In the genomic region with DNA sequence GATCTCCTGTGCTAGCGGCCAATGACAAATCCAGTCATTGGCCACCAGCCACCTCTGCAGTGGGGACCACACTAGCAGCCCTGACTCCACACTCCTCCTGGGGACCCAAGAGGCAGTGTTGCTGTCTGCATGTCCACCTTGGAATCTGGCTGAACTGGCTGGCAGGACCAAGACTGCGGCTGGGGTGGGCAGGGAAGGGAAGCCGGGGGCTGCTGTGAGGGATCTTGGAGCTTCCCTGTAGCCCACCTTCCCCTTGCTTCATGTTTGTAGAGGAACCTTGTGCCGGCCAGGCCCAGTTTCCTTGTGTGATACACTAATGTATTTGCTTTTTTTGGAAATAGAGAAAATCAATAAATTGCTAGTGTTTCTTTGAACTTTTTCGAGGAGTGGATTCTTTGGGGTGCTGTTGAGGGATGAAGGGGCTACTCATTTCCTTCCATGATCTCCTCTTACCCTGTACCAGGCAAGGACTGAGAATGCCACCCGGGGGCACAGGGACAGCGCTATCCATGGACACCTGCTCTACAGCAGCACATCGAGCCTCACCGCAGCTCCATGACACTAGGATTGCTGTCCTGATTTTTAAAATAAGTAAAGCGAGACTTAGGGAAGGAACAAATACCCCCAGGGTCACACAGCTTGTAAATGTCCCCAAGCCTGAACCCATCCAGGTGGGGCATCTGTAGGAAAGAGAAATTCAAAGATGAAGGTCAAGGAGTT, we compare ENCODE assay signal across 16 cellular contexts. TPM values are rescaled to one million over a fixed set of nuclear protein-coding genes. Genes with fewer than 3 reads are reported as not detected.
DNase-seq lines count a peak whose midpoint lies in the region; FAIRE-seq and TF ChIP-seq lines count a peak whose summit lies in the region.
"Had no signal": no experiment of that assay in that cellular context is flagged by ENCODE, and none has a peak within 500 bp of the region (broad histone marks: within the 10 kb centered on the region; RNA-seq: fewer than 3 reads in every experiment).

No MANE protein-coding gene starts in this region.

- H3K9me3 ChIP-seq in right atrium auricular region, result no peaks in the 10 kb centered on the region
- H3K9me3 ChIP-seq in kidney (ENCODE audit: control insufficient read depth in 1 of 2, low read length in 2 of 2), result no peaks in the 10 kb centered on the region
- H3K9me3 ChIP-seq in spleen, result no peaks in the 10 kb centered on the region
- H3K9me3 ChIP-seq: BLaER1 treated with 17β-estradiol and CSF1 and Interleukin-3, amounts not matched to agents 10 nM and 100 nM had no signal

- H3K36me3 ChIP-seq in right atrium auricular region, result no peaks in the 10 kb centered on the region
- no peaks in the 10 kb centered on the region for H3K36me3 ChIP-seq in kidney (ENCODE audit: control insufficient read depth in 1 of 2, insufficient read depth in 2 of 2, low read length in 2 of 2)
- no peaks in the 10 kb centered on the region for H3K36me3 ChIP-seq in spleen
- H3K36me3 ChIP-seq: BLaER1 treated with 17β-estradiol and CSF1 and Interleukin-3, amounts not matched to agents 10 nM and 100 nM had no signal

- H3K4me1 ChIP-seq in right atrium auricular region, result peaks cover 0 to 51% of the 10 kb centered on the region in 2 donors
- no peaks in the 10 kb centered on the region for H3K4me1 ChIP-seq in kidney (ENCODE audit: control insufficient read depth in 1 of 2, insufficient read depth in 1 of 2, low read depth in 1 of 2, low read length in 2 of 2)
- H3K4me1 ChIP-seq in spleen, result no peaks in the 10 kb centered on the region

- intact Hi-C loops in cardiac septum (cut with DNase I), result no loop called here
- intact Hi-C loops in kidney (cut with DNase I), result no loop called here
- intact Hi-C loops in spleen (cut with DNase I; ENCODE audit: low total_unique reads), result no loop called here

- FAIRE-seq in kidney (lab: Jason Lieb, UNC), result no peak
- no peak for FAIRE-seq in urothelium cell line (lab: Jason Lieb, UNC)

- peak; percentile 69 for DNase-seq in cardiac septum (ENCODE audit: low spot score)
- DNase-seq in right atrium auricular region (ENCODE audit: low spot score), result no peak
- DNase-seq in kidney, result peak; percentile 63
- peak; percentile 53 for DNase-seq in spleen
- DNase-seq in urothelium cell line (ENCODE audit: low spot score), result no peak
- no peak for DNase-seq in superior temporal gyrus (ENCODE audit: extremely low spot score)
- no peak for DNase-seq in T-helper 9 cell
- DNase-seq: 8988T; ACHN; Calu3; CD4-positive, alpha-beta T cell; DMS 273 treated with DMSO at 0.1 percent for 48 hours; H7 had no signal

- no peak overlapping the region for H3K27ac ChIP-seq in right atrium auricular region
- H3K27ac ChIP-seq in kidney (ENCODE audit: low read depth in 2 of 2, low read length in 2 of 2), result no peak overlapping the region
- H3K27ac ChIP-seq in spleen, result no peak overlapping the region
- H3K27ac ChIP-seq: BLaER1 treated with 17β-estradiol and CSF1 and Interleukin-3, amounts not matched to agents 10 nM and 100 nM had no signal

- H3K4me3 ChIP-seq in right atrium auricular region, result no peak overlapping the region
- H3K4me3 ChIP-seq in kidney (ENCODE audit: low read length in 2 of 2), result no peak overlapping the region
- no peak overlapping the region for H3K4me3 ChIP-seq in spleen
- H3K4me3 ChIP-seq: BLaER1 treated with 17β-estradiol and CSF1 and Interleukin-3, amounts not matched to agents 10 nM and 100 nM; GM23338 had no signal

- H3K9ac ChIP-seq in kidney (ENCODE audit: low read length in 2 of 2), result no peak overlapping the region
- H3K9ac ChIP-seq: BLaER1 treated with 17β-estradiol and CSF1 and Interleukin-3, amounts not matched to agents 10 nM and 100 nM had no signal

- no peaks in the 10 kb centered on the region for H3K27me3 ChIP-seq in right atrium auricular region
- peaks cover 0 to 6% (median 0%) of the 10 kb centered on the region in 7 donors for H3K27me3 ChIP-seq in spleen (replicated peaks in 1 of 7)
- H3K27me3 ChIP-seq: BLaER1 treated with 17β-estradiol and CSF1 and Interleukin-3, amounts not matched to agents 10 nM and 100 nM had no signal

- no peak for TF ChIP-seq POLR2A in spleen (IDR thresholded peaks at IDR 0.05)

- TF ChIP-seq CTCF in right atrium auricular region (IDR thresholded peaks at IDR 0.05), result no peak
- TF ChIP-seq CTCF in kidney (IDR thresholded peaks at IDR 0.05; ENCODE audit: borderline replicate concordance, extremely low read depth, insufficient read depth), result no peak
- no peak for TF ChIP-seq CTCF in spleen (IDR thresholded peaks at IDR 0.05 in 8 of 11, conservative IDR thresholded peaks at IDR 0.05 in 3 of 11)

- 91 to 97% (median 93%) methylated on average over 9 to 10 of the region's 10 CpGs for WGBS in spleen, 5 donors

RNA-seq across cellular contexts. Expression of a gene that starts 44.7 kb away (rescaled TPM):
- total RNA-seq in cardiac septum, result 8,017 TPM
- total RNA-seq in right atrium auricular region, result over 10,000 TPM in 1 of 2 donors, 1,000 to 10,000 TPM in 1; 4,112 to 12,321 TPM
- 2.1 TPM for total RNA-seq in kidney
- polyA plus RNA-seq in kidney (ENCODE audit: insufficient read depth, low read depth, low replicate concordance), result 117 TPM
- total RNA-seq in spleen, result under 1 TPM in 2 of 7 donors, not detected in 5; 0.41 to 0.55 TPM
- 1 to 10 TPM; 1.2 to 3.8 (median 3.8) TPM for polyA plus RNA-seq in spleen
- total RNA-seq: CD4-positive, alpha-beta T cell; Daoy had no signal

RNA-seq across cellular contexts. Expression of a gene that starts 49.5 kb away (rescaled TPM):
- total RNA-seq in cardiac septum, result 0.16 TPM
- total RNA-seq in right atrium auricular region, result 1 to 10 TPM in 1 of 2 donors, not detected in 1; 2.3 TPM
- total RNA-seq in kidney, result 0.63 TPM
- polyA plus RNA-seq in kidney (ENCODE audit: insufficient read depth, low read depth, low replicate concordance), result 0.47 TPM
- not detected for total RNA-seq in spleen
- polyA plus RNA-seq in spleen, result under 1 TPM; 0.04 to 0.10 (median 0.06) TPM
- total RNA-seq: CD4-positive, alpha-beta T cell; H7 had no signal

Comparison
In these comparisons a context has a peak if more than half of its experiments do, and no peak if none do; other contexts are left out.
1. DNase-seq: peak in cardiac septum (single experiment), kidney (single experiment) and spleen (single experiment); none in right atrium auricular region (single experiment), urothelium cell line (single experiment), superior temporal gyrus (single experiment) and T-helper 9 cell (single experiment).
2. RNA of a gene that starts 44.7 kb away (total RNA-seq): 4,112 to 12,321 TPM in right atrium auricular region and 8,017 TPM in cardiac septum (single experiment); 2.1 TPM in kidney (single experiment) and 0.41 to 0.55 TPM in spleen; every median in the first group is over 1,000 times any median in the second.